8 cellular contexts compared by ENCODE assay signal in genomic region chr3:127697531-127698240, GRCh38. TPM values are rescaled to one million over a fixed set of nuclear protein-coding genes. Genes with fewer than 3 reads are reported as not detected.
DNase-seq lines count a peak whose midpoint lies in the region.

No MANE protein-coding gene starts in this region.

- H3K4me1 Mint-ChIP-seq in T-helper 2 cell treated with Interferon-gamma antibody and Interleukin-4, amounts not matched to agents 5 μg/mL and 100 μg/mL, for 36 hours (ENCODE audit: low read depth), result peaks cover 3% of the 10 kb centered on the region

- H3K4me3 ChIP-seq in H7 (ENCODE audit: insufficient read depth, low read depth, low read length), result peak overlapping the region; percentile 12; the same call in 1 of the 2 replicates

- peak; percentile 86 for DNase-seq in EH (ENCODE audit: low read depth)
- DNase-seq in H7, result peak; percentile 87
- peak; percentile 91 for DNase-seq in NCI-H1105 (lab: John Stamatoyannopoulos, UW)
- peak; percentile 32 for DNase-seq in T-helper 2 cell treated with Interferon-gamma antibody and Interleukin-4, amounts not matched to agents 5 μg/mL and 100 μg/mL, for 36 hours (ENCODE audit: low spot score)
- peak; percentile 79 for DNase-seq in cerebellum (ENCODE audit: low spot score)
- DNase-seq in kidney tubule cell (ENCODE audit: low spot score), result peak; percentile 41
- DNase-seq in stimulated activated CD4-positive, alpha-beta T cell treated with anti-CD3 and anti-CD28 coated beads, Interleukin-12 subunit alpha, Interleukin-12 subunit beta, amount 100 ng/mL, for 48 hours (ENCODE audit: low read depth in 2 of 3, low spot score in 1 of 3), result peak; percentile 12 to 31 (median 24)
- DNase-seq in KG1 (lab: John Stamatoyannopoulos, UW), result no peak

- peaks cover 3% of the 10 kb centered on the region for H3K27me3 Mint-ChIP-seq in T-helper 2 cell treated with Interferon-gamma antibody and Interleukin-4, amounts not matched to agents 5 μg/mL and 100 μg/mL, for 36 hours (ENCODE audit: low read depth)

- H3K36me3 ChIP-seq in H7 (replicated peaks; ENCODE audit: control insufficient read depth, insufficient read depth, low read length), result no peaks in the 10 kb centered on the region

- no peak overlapping the region for H3K27ac Mint-ChIP-seq in T-helper 2 cell treated with Interferon-gamma antibody and Interleukin-4, amounts not matched to agents 5 μg/mL and 100 μg/mL, for 36 hours

- no peaks in the 10 kb centered on the region for H3K27me3 ChIP-seq in H7 (ENCODE audit: control insufficient read depth, insufficient read depth, low read length)

- no peaks in the 10 kb centered on the region for H3K9me3 Mint-ChIP-seq in T-helper 2 cell treated with Interferon-gamma antibody and Interleukin-4, amounts not matched to agents 5 μg/mL and 100 μg/mL, for 36 hours

- H3K36me3 Mint-ChIP-seq in T-helper 2 cell treated with Interferon-gamma antibody and Interleukin-4, amounts not matched to agents 5 μg/mL and 100 μg/mL, for 36 hours (ENCODE audit: low read depth), result no peaks in the 10 kb centered on the region

- H3K4me3 Mint-ChIP-seq in T-helper 2 cell treated with Interferon-gamma antibody and Interleukin-4, amounts not matched to agents 5 μg/mL and 100 μg/mL, for 36 hours, result no peak overlapping the region

RNA-seq across cellular contexts. Expression of gene ABTB1, which starts 24.9 kb away (rescaled TPM):
- 1.5 and 4.7 TPM in 2 replicates for total RNA-seq in H7 (2014; rRNA removed; shearing (Covaris generic))
- total RNA-seq in cerebellum, result 4.9 TPM
